In genomic region chr4:122833999-122834398, GRCh38 we compare ENCODE assay signal across 2 cellular contexts.
TF ChIP-seq lines count a peak whose summit lies in the region.

No MANE protein-coding gene starts in this region.

TF ChIP-seq in A549, 52 proteins besides CTCF, POLR2A, EP300 and RAD21:
- TF ChIP-seq ELK1 (IDR thresholded peaks at IDR 0.05; ENCODE audit: low read depth, low read length) (no peak), HEYL (CRISPR knock-in tag; IDR thresholded peaks at IDR 0.05) (no peak), EHF (CRISPR knock-in tag; IDR thresholded peaks at IDR 0.05) (no peak), GATA3 (IDR thresholded peaks at IDR 0.05; ENCODE audit: borderline replicate concordance) (no peak), KDM1A (IDR thresholded peaks at IDR 0.05; ENCODE audit: low read depth) (no peak), CHD4 (IDR thresholded peaks at IDR 0.05; ENCODE audit: borderline replicate concordance) (no peak), ZSCAN20 (CRISPR knock-in tag; IDR thresholded peaks at IDR 0.05) (no peak)

TF ChIP-seq in H1, 55 proteins besides CTCF, POLR2A, EP300 and RAD21:
- TF ChIP-seq ATF3 (IDR thresholded peaks at IDR 0.05; ENCODE audit: insufficient read depth, low read depth, low read length) (no peak), POLR2AphosphoS5 (IDR thresholded peaks at IDR 0.05; ENCODE audit: low read depth, low read length) (peak; percentile 75)
